In genomic region chr7:29557954-29558353, GRCh38 we compare ENCODE assay signal across 16 cellular contexts. TPM values are rescaled to one million over a fixed set of nuclear protein-coding genes. Genes with fewer than 3 reads are reported as not detected.
A peak's percentile ranks its signal among the peaks of the same experiment; 100 is the strongest.
DNase-seq lines count a peak whose midpoint lies in the region; ATAC-seq and TF ChIP-seq lines count a peak whose summit lies in the region.
"Had no signal": no experiment of that assay in that cellular context is flagged by ENCODE, and none has a peak within 500 bp of the region (broad histone marks: within the 10 kb centered on the region; RNA-seq: fewer than 3 reads in every experiment).

No MANE protein-coding gene starts in this region.

- TF ChIP-seq CTCF in epithelial cell of esophagus (IDR thresholded peaks at IDR 0.05; ENCODE audit: insufficient read depth, low read depth, low read length, missing control alignments) (no peak), lung (IDR thresholded peaks at IDR 0.05; ENCODE audit: control extremely low read depth, extremely low read depth) (no peak), transverse colon (IDR thresholded peaks at IDR 0.05) (no peak)

- H3K27ac ChIP-seq in lung (ENCODE audit: low read depth in 1 of 2, low read length in 1 of 2) (no peak overlapping the region), transverse colon (no peak overlapping the region)
- H3K27ac ChIP-seq: esophagus muscularis mucosa, Peyer's patch, right atrium auricular region had no signal

- TF ChIP-seq POLR2A in transverse colon (IDR thresholded peaks at IDR 0.05): no peak

- no peaks in the 10 kb centered on the region for H3K36me3 ChIP-seq in lung (ENCODE audit: control insufficient read depth in 2 of 2, insufficient read depth in 2 of 2, low read length in 2 of 2)
- no peaks in the 10 kb centered on the region for H3K36me3 ChIP-seq in transverse colon
- H3K36me3 ChIP-seq: esophagus muscularis mucosa, Peyer's patch, right atrium auricular region had no signal

- no peak overlapping the region for H3K4me3 ChIP-seq in epithelial cell of esophagus (ENCODE audit: low read length)
- H3K4me3 ChIP-seq in lung: no peak overlapping the region
- no peak overlapping the region for H3K4me3 ChIP-seq in transverse colon
- H3K4me3 ChIP-seq: esophagus muscularis mucosa, Peyer's patch, right atrium auricular region had no signal

- in situ Hi-C loops in transverse colon (cut with MboI; ENCODE audit: low pct_ligation_motif_present in 1 of 4, low pct_unique_long_range_greater_than_20kb in 1 of 4, low sequenced_read_pairs in 3 of 4): no loop called here

- no peaks in the 10 kb centered on the region for H3K4me1 ChIP-seq in lung (ENCODE audit: control insufficient read depth in 2 of 2, insufficient read depth in 2 of 2, low read length in 2 of 2)
- H3K4me1 ChIP-seq in transverse colon: no peaks in the 10 kb centered on the region
- H3K4me1 ChIP-seq: Peyer's patch had no signal

- WGBS in lung, 2 donors: 25 to 40% methylated on average over 3 of the region's 3 CpGs
- 70 to 80% methylated on average over 2 to 3 of the region's 3 CpGs for WGBS in transverse colon (ENCODE audit: low coverage in 1 of 2), 2 donors

- TF ChIP-seq EP300 in transverse colon (IDR thresholded peaks at IDR 0.05; ENCODE audit: low read depth): no peak

- intact Hi-C loops in transverse colon (cut with DNase I; ENCODE audit: low total_unique reads): no loop called here

- peak; percentile 76 for DNase-seq in CD1c-positive myeloid dendritic cell (ENCODE audit: extremely low spot score)
- peak; percentile 85 for DNase-seq in OCI-M1 (lab: John Stamatoyannopoulos, UW)
- DNase-seq in epithelial cell of esophagus (ENCODE audit: low read depth): peak; percentile 41
- DNase-seq in lung (ENCODE audit: low spot score): peak; percentile 34
- DNase-seq in transverse colon: no peak
- DNase-seq: cerebellar nuclear complex; naive B cell; NCI-H345; Peyer's patch; stimulated activated naive CD4-positive, alpha-beta T cell treated with Interleukin-2 at 50 U/mL for 16 hours; T1000 had no signal

- peaks cover 0 to 2% of the 10 kb centered on the region in 2 donors for H3K9me3 ChIP-seq in lung (ENCODE audit: control insufficient read depth in 2 of 2, insufficient read depth in 1 of 2, low read length in 1 of 2)
- no peaks in the 10 kb centered on the region for H3K9me3 ChIP-seq in transverse colon
- H3K9me3 ChIP-seq: Peyer's patch, right atrium auricular region had no signal

- ATAC-seq in lung (ENCODE audit: insufficient read depth, low FRiP score) (no peak), GM21528 (IDR thresholded peaks at IDR 0.05; ENCODE audit: low FRiP score, unreplicated experiment) (no peak), HG02623 (IDR thresholded peaks at IDR 0.05; ENCODE audit: unreplicated experiment) (no peak)
- ATAC-seq in activated CD4-positive, CD25-positive, alpha-beta regulatory T cell treated with anti-CD3 and anti-CD28 coated beads, Interleukin-2, amount 50 U/mL, for 24 hours: no peak

- no peaks in the 10 kb centered on the region for H3K27me3 ChIP-seq in lung (ENCODE audit: control insufficient read depth, insufficient read depth)
- H3K27me3 ChIP-seq in transverse colon: peaks cover 14% of the 10 kb centered on the region
- H3K27me3 ChIP-seq: Peyer's patch had no signal

RNA-seq across cellular contexts. Expression of gene PRR15, which starts 5.7 kb away (rescaled TPM):
- 10 to 100 TPM in 1 of 2 donors, under 1 TPM in 1; 0.71 to 11.4 TPM for total RNA-seq in lung
- polyA plus RNA-seq in lung: 1 to 10 TPM; 7.0 TPM
- total RNA-seq in transverse colon: 100 to 1,000 TPM in 3 of 4 donors, 10 to 100 TPM in 1; 53.3 to 443 (median 294) TPM

Comparison
In these comparisons a context has a peak if more than half of its experiments do, and no peak if none do; other contexts are left out.
1. RNA of gene PRR15, which starts 5.7 kb away (total RNA-seq): 53.3 to 443 TPM in transverse colon; 0.71 to 11.4 TPM in lung; every median in the first group is over 4 times any median in the second.